In the genomic region with DNA sequence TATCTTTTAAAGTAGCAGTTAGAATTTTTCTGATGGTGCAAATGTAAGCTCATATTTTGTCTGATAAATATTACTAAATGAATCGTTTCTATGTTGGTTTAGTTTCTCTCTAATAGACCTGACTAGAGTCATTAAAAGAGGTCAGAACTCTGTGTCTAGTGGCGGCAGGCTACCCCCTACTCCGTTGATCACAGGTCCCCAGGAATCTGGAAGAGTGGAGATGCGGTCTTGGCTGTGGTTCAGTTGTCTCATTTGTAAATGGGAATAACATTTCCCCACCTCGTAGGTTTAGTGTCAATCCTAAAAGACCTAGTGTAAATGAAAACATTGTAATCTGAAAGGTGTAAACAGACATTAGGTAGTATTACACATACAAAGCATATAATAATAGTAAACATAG, we compare ENCODE assay signal across 12 cellular contexts. TPM values are rescaled to one million over a fixed set of nuclear protein-coding genes. Genes with fewer than 3 reads are reported as not detected.
A peak's percentile ranks its signal among the peaks of the same experiment; 100 is the strongest.
DNase-seq lines count a peak whose midpoint lies in the region; ATAC-seq, FAIRE-seq and TF ChIP-seq lines count a peak whose summit lies in the region.
"Had no signal": no experiment of that assay in that cellular context is flagged by ENCODE, and none has a peak within 500 bp of the region (broad histone marks: within the 10 kb centered on the region; RNA-seq: fewer than 3 reads in every experiment).

No MANE protein-coding gene starts in this region.

- no peak for FAIRE-seq in keratinocyte (lab: Jason Lieb, UNC)

- peak overlapping the region; percentile 97 for H3K9ac ChIP-seq in keratinocyte (ENCODE audit: control insufficient read depth, extremely low read depth, insufficient read depth, low read length)

- no peaks in the 10 kb centered on the region for H3K9me3 ChIP-seq in breast epithelium
- H3K9me3 ChIP-seq in keratinocyte (ENCODE audit: control insufficient read depth, low read depth, low read length), result no peaks in the 10 kb centered on the region
- no peaks in the 10 kb centered on the region for H3K9me3 ChIP-seq in thoracic aorta

- H3K9me1 ChIP-seq in keratinocyte (ENCODE audit: control insufficient read depth, extremely low read depth, insufficient read depth, low read length), result no peaks in the 10 kb centered on the region

- H3K79me2 ChIP-seq in keratinocyte (ENCODE audit: control insufficient read depth, insufficient read depth, low read length), result peaks cover 2% of the 10 kb centered on the region

- H3K4me1 Mint-ChIP-seq in MCF 10A (ENCODE audit: insufficient read depth, unreplicated experiment), result no peaks in the 10 kb centered on the region
- peaks cover 17% of the 10 kb centered on the region for H3K4me1 Mint-ChIP-seq in activated B cell treated with CpG ODN at 0.5 μM for 24 hours

- DNase-seq in MCF 10A (ENCODE audit: unreplicated experiment) (no peak), breast epithelium (ENCODE audit: low spot score in 2 of 2) (no peak), activated B cell treated with CpG ODN at 0.5 μM for 24 hours (no peak), keratinocyte (ENCODE audit: low read depth, low spot score) (no peak), thoracic aorta (ENCODE audit: low spot score) (no peak)
- DNase-seq in stimulated activated CD4-positive, alpha-beta T cell treated with anti-CD3 and anti-CD28 coated beads, Interleukin-2, amount 100 ng/mL, for 48 hours, result no peak
- DNase-seq: activated gamma-delta T cell treated with Interleukin-2 at 50 U/mL for 16 hours, islet precursor cell, NCI-H2029 treated with DMSO at 0.1 percent for 48 hours had no signal

- peak overlapping the region; percentile 84 for H3K4me2 ChIP-seq in keratinocyte (ENCODE audit: control insufficient read depth, extremely low read depth, insufficient read depth, low read depth, low read length)

- dilution Hi-C loops in keratinocyte (cut with MboI; ENCODE audit: extremely low pct_ligation_motif_present, low sequenced_read_pairs), result no loop called here

- H3K27me3 ChIP-seq in breast epithelium (no peaks in the 10 kb centered on the region), keratinocyte (ENCODE audit: control insufficient read depth, extremely low read depth, insufficient read depth, low read length) (no peaks in the 10 kb centered on the region), thoracic aorta (replicated peaks; ENCODE audit: insufficient read depth) (no peaks in the 10 kb centered on the region)

- CTCF ChIA-PET in MCF 10A (lab: Yijun Ruan, JAX), result interaction anchor here (0.6 to 1.6 kb wide), 3 partner anchors 14 to 862 kb away, joined by 3 to 4 read pairs (median 3); no protein-coding TSS in a partner anchor
- CTCF ChIA-PET in activated B cell treated with CpG ODN at 0.5 μM for 24 hours (lab: Charles Lee), result interaction anchor here (0.7 to 1.4 kb wide), 3 partner anchors 51 to 94 kb away, joined by 3 to 4 read pairs (median 4); no protein-coding TSS in a partner anchor

- BruUV-seq in MCF 10A (replicated peaks; lab: Mats Ljungman, UMichigan), result no TSS peak

- H3K4me3 Mint-ChIP-seq in MCF 10A (ENCODE audit: unreplicated experiment) (peak overlapping the region; percentile 99), activated B cell treated with CpG ODN at 0.5 μM for 24 hours (peak overlapping the region; percentile 98)

- peaks cover 10% of the 10 kb centered on the region for H3K36me3 Mint-ChIP-seq in MCF 10A (ENCODE audit: insufficient read depth, unreplicated experiment)
- peaks cover 11% of the 10 kb centered on the region for H3K36me3 Mint-ChIP-seq in activated B cell treated with CpG ODN at 0.5 μM for 24 hours (ENCODE audit: low read depth)

- H3K27ac Mint-ChIP-seq in MCF 10A (ENCODE audit: low read depth, unreplicated experiment) (peak overlapping the region; percentile 100), activated B cell treated with CpG ODN at 0.5 μM for 24 hours (peak overlapping the region; percentile 74)

- no peak for TF ChIP-seq POLR2A in breast epithelium (IDR thresholded peaks at IDR 0.05)

- no peaks in the 10 kb centered on the region for H3K4me1 ChIP-seq in breast epithelium
- H3K4me1 ChIP-seq in keratinocyte (ENCODE audit: control insufficient read depth, extremely low read depth, insufficient read depth, low read length), result peaks cover 11% of the 10 kb centered on the region
- H3K4me1 ChIP-seq in thoracic aorta (ENCODE audit: control insufficient read depth in 1 of 2, low read depth in 2 of 2), result peaks cover 3 to 14% of the 10 kb centered on the region in 2 donors

- H3K27me3 Mint-ChIP-seq in MCF 10A (ENCODE audit: insufficient read depth, unreplicated experiment) (no peaks in the 10 kb centered on the region), activated B cell treated with CpG ODN at 0.5 μM for 24 hours (no peaks in the 10 kb centered on the region)

- POLR2A ChIA-PET in MCF 10A (lab: Yijun Ruan, JAX), result interaction anchor here (0.7 to 2.0 kb wide), 6 partner anchors 10 to 55 kb away, joined by 3 to 15 read pairs (median 6); partner anchors contain the start of gene NECAP1
- POLR2A ChIA-PET in activated B cell treated with CpG ODN at 0.5 μM for 24 hours (lab: Charles Lee), result interaction anchor here (0.9 to 2.3 kb wide), 9 partner anchors 9 to 95 kb away, joined by 3 to 21 read pairs (median 6); no protein-coding TSS in a partner anchor

- peak overlapping the region; percentile 78 for H2AFZ ChIP-seq in keratinocyte (ENCODE audit: control insufficient read depth, low read length)

- TF ChIP-seq CTCF in MCF 10A (IDR thresholded peaks at IDR 0.05; ENCODE audit: unreplicated experiment) (no peak), breast epithelium (IDR thresholded peaks at IDR 0.05) (no peak), activated B cell treated with CpG ODN at 0.5 μM for 24 hours (IDR thresholded peaks at IDR 0.05) (no peak), keratinocyte (optimal IDR thresholded peaks at IDR 0.05 in 1 of 3, IDR thresholded peaks at IDR 0.05 in 1 of 3, conservative IDR thresholded peaks at IDR 0.05 in 1 of 3; ENCODE audit: extremely low read depth in 1 of 3, insufficient read depth in 2 of 3, low read length in 3 of 3) (no peak), thoracic aorta (IDR thresholded peaks at IDR 0.05) (no peak)

- H3K27ac ChIP-seq in breast epithelium (no peak overlapping the region), keratinocyte (ENCODE audit: control insufficient read depth, insufficient read depth, low read length) (peak overlapping the region; percentile 98), thoracic aorta (peak overlapping the region in 1 of 2 donors; percentile 100)

- ATAC-seq in activated B cell treated with CpG ODN at 0.5 μM for 24 hours (ENCODE audit: low read depth), result no peak
- ATAC-seq in thoracic aorta (ENCODE audit: insufficient number of reproducible peaks, low FRiP score, low read depth), result no peak
- ATAC-seq in HG03108 (IDR thresholded peaks at IDR 0.05; ENCODE audit: unreplicated experiment), result no peak
- ATAC-seq in GM19452 (IDR thresholded peaks at IDR 0.05; ENCODE audit: unreplicated experiment), result no peak

- H3K4me3 ChIP-seq in breast epithelium, result peak overlapping the region in 1 of 3 donors; percentile 83
- H3K4me3 ChIP-seq in keratinocyte (ENCODE audit: control insufficient read depth in 2 of 3, extremely low read depth in 1 of 3, insufficient read depth in 2 of 3, low read depth in 1 of 3, low read length in 3 of 3), result peak overlapping the region in 1 of 3 experiments; percentile 43
- H3K4me3 ChIP-seq in thoracic aorta, result peak overlapping the region; percentile 93

- H4K20me1 ChIP-seq in keratinocyte (ENCODE audit: control insufficient read depth, extremely low read depth, insufficient read depth, low read length), result no peaks in the 10 kb centered on the region

- H3K36me3 ChIP-seq in breast epithelium, result no peaks in the 10 kb centered on the region
- H3K36me3 ChIP-seq in keratinocyte (ENCODE audit: control insufficient read depth in 2 of 2, extremely low read depth in 1 of 2, insufficient read depth in 2 of 2, low read length in 2 of 2), result no peaks in the 10 kb centered on the region
- no peaks in the 10 kb centered on the region for H3K36me3 ChIP-seq in thoracic aorta

- intact Hi-C loops in MCF 10A (cut with micrococcal nuclease) (no loop called here), breast epithelium (cut with DNase I; ENCODE audit: low total_unique reads) (no loop called here), activated B cell treated with CpG ODN at 0.5 μM for 24 hours (cut with micrococcal nuclease) (loop anchor here (1.0 to 2.0 kb wide), 4 partner anchors 9 to 839 kb away; partner anchors contain the start of gene PEX5)

- H3K9me3 Mint-ChIP-seq in MCF 10A (ENCODE audit: unreplicated experiment), result no peaks in the 10 kb centered on the region
- no peaks in the 10 kb centered on the region for H3K9me3 Mint-ChIP-seq in activated B cell treated with CpG ODN at 0.5 μM for 24 hours

RNA-seq across cellular contexts. Expression of gene FOXJ2, which starts 4.7 kb away (rescaled TPM):
- total RNA-seq in MCF 10A (2022) (19.7 and 21.1 TPM in 2 replicates), breast epithelium (10 to 100 TPM; 11.1 to 14.2 (median 13.4) TPM), activated B cell treated with CpG ODN at 0.5 μM for 24 hours (12.5 and 13.6 TPM in 2 replicates), thoracic aorta (10 to 100 TPM; 25.7 to 29.6 TPM)
- polyA plus RNA-seq in keratinocyte, result 3.1 to 5.2 TPM (median 4.2 TPM) in 3 replicates
- 3.9 TPM for polyA plus RNA-seq in keratinocyte (2011; ENCODE audit: low read depth)
- polyA plus RNA-seq in keratinocyte (2011; cell fraction: cytosol; rRNA removed), result 4.3 and 4.9 TPM in 2 replicates
- polyA plus RNA-seq in keratinocyte (2011; cell fraction: nucleus; rRNA removed), result 11.0 TPM in 2 replicates
- 7.3 and 10.1 TPM in 2 replicates for polyA plus RNA-seq in keratinocyte (2012; ENCODE audit: low replicate concordance)
- polyA minus RNA-seq in keratinocyte, result 5.1 to 49.7 TPM (median 5.7 TPM) in 3 replicates
- polyA minus RNA-seq in keratinocyte (2011; cell fraction: cytosol; rRNA and poly(A)+ RNA removed), result 4.6 TPM
- polyA minus RNA-seq in keratinocyte (2011; cell fraction: nucleus; rRNA and poly(A)+ RNA removed), result 6.4 and 8.3 TPM in 2 replicates

RNA-seq across cellular contexts. Expression of gene C3AR1, which starts 38.3 kb away (rescaled TPM):
- total RNA-seq in MCF 10A (2022) (not detected in 2 replicates), breast epithelium (10 to 100 TPM in 2 of 3 donors, 1 to 10 TPM in 1; 6.6 to 46.2 (median 17.7) TPM), activated B cell treated with CpG ODN at 0.5 μM for 24 hours (0.11 and 0.29 TPM in 2 replicates), thoracic aorta (10 to 100 TPM; 21.2 to 25.5 TPM)
- 0.57 to 0.99 TPM (median 0.60 TPM) in 3 replicates for polyA plus RNA-seq in keratinocyte
- polyA plus RNA-seq in keratinocyte (2011; ENCODE audit: low read depth), result not detected
- 0.06 and 0.15 TPM in 2 replicates for polyA plus RNA-seq in keratinocyte (2011; cell fraction: cytosol; rRNA removed)
- polyA plus RNA-seq in keratinocyte (2011; cell fraction: nucleus; rRNA removed), result 0.82 and 1.2 TPM in 2 replicates
- polyA plus RNA-seq in keratinocyte (2012; ENCODE audit: low replicate concordance), result 0.31 and 0.40 TPM in 2 replicates
- polyA minus RNA-seq in keratinocyte, result 0.13 to 0.19 TPM in 2 of 3 replicates, not detected in the other
- polyA minus RNA-seq in keratinocyte (2011; cell fraction: cytosol; rRNA and poly(A)+ RNA removed), result not detected
- polyA minus RNA-seq in keratinocyte (2011; cell fraction: nucleus; rRNA and poly(A)+ RNA removed), result 0.21 and 0.39 TPM in 2 replicates
- total RNA-seq: epithelial cell of proximal tubule had no signal

RNA-seq across cellular contexts. Expression of gene NECAP1, which starts 54.2 kb away (rescaled TPM):
- total RNA-seq in MCF 10A (2022) (53.7 and 59.3 TPM in 2 replicates), breast epithelium (10 to 100 TPM; 29.5 to 47.0 (median 32.3) TPM), activated B cell treated with CpG ODN at 0.5 μM for 24 hours (27.9 and 35.8 TPM in 2 replicates), thoracic aorta (10 to 100 TPM; 21.7 to 50.2 TPM)
- polyA plus RNA-seq in keratinocyte, result 19.8 to 26.2 TPM (median 23.7 TPM) in 3 replicates
- 5.8 TPM for polyA plus RNA-seq in keratinocyte (2011; ENCODE audit: low read depth)
- polyA plus RNA-seq in keratinocyte (2011; cell fraction: cytosol; rRNA removed), result 19.3 and 22.6 TPM in 2 replicates
- 33.5 and 35.0 TPM in 2 replicates for polyA plus RNA-seq in keratinocyte (2011; cell fraction: nucleus; rRNA removed)
- 14.5 and 15.3 TPM in 2 replicates for polyA plus RNA-seq in keratinocyte (2012; ENCODE audit: low replicate concordance)
- polyA minus RNA-seq in keratinocyte, result 22.5 to 41.7 TPM (median 29.5 TPM) in 3 replicates
- 29.5 TPM for polyA minus RNA-seq in keratinocyte (2011; cell fraction: cytosol; rRNA and poly(A)+ RNA removed)
- polyA minus RNA-seq in keratinocyte (2011; cell fraction: nucleus; rRNA and poly(A)+ RNA removed), result 16.5 and 17.1 TPM in 2 replicates
